1 cellular context compared by ENCODE assay signal in the genomic region with DNA sequence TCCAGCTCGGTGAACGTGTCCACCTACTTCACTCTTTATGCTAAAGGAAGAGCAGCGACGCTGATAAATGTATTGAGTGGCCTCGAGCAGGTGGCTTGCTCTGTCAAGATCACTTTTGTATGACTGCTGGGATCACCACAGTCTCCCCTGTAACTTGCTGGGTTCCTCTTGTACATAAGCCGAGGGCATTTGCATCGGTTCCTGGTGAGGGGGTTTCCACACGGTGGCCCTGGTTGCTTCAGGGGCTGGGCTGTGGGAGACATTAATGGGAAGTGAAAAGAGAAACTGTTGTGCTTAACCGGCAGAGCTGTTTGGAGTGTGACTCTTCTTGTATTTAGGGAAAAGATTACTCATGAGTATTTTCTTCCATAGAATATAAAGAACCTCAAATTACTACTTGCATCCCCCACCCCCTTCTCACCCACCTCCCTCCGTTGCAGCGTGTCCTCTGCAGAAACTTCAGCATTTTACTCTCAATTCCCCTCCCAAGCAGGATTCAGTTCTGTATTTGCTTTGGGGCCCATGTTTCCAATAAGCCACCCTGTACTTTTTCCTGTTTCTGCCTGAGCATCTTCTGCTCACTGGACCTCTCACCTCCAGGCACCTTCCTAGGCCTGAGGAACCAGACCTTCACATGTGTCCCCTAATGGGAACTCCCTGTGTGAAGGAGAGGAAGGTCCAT.
TF ChIP-seq lines count a peak whose summit lies in the region.

No MANE protein-coding gene starts in this region.

TF ChIP-seq in WTC11, 78 proteins besides CTCF, POLR2A, EP300 and RAD21:
- TF ChIP-seq, protein P1, sequence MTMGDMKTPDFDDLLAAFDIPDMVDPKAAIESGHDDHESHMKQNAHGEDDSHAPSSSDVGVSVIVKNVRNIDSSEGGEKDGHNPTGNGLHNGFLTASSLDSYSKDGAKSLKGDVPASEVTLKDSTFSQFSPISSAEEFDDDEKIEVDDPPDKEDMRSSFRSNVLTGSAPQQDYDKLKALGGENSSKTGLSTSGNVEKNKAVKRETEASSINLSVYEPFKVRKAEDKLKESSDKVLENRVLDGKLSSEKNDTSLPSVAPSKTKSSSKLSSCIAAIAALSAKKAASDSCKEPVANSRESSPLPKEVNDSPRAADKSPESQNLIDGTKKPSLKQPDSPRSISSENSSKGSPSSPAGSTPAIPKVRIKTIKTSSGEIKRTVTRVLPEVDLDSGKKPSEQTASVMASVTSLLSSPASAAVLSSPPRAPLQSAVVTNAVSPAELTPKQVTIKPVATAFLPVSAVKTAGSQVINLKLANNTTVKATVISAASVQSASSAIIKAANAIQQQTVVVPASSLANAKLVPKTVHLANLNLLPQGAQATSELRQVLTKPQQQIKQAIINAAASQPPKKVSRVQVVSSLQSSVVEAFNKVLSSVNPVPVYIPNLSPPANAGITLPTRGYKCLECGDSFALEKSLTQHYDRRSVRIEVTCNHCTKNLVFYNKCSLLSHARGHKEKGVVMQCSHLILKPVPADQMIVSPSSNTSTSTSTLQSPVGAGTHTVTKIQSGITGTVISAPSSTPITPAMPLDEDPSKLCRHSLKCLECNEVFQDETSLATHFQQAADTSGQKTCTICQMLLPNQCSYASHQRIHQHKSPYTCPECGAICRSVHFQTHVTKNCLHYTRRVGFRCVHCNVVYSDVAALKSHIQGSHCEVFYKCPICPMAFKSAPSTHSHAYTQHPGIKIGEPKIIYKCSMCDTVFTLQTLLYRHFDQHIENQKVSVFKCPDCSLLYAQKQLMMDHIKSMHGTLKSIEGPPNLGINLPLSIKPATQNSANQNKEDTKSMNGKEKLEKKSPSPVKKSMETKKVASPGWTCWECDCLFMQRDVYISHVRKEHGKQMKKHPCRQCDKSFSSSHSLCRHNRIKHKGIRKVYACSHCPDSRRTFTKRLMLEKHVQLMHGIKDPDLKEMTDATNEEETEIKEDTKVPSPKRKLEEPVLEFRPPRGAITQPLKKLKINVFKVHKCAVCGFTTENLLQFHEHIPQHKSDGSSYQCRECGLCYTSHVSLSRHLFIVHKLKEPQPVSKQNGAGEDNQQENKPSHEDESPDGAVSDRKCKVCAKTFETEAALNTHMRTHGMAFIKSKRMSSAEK (CRISPR knock-in tag; IDR thresholded peaks at IDR 0.05; ENCODE audit: borderline replicate concordance), result no peak
- TF ChIP-seq GTF2I (CRISPR knock-in tag; conservative IDR thresholded peaks at IDR 0.05) (no peak), ZNF138 (CRISPR knock-in tag; conservative IDR thresholded peaks at IDR 0.05) (no peak), CREM (CRISPR knock-in tag; IDR thresholded peaks at IDR 0.05) (no peak), SMAD3 (CRISPR knock-in tag; IDR thresholded peaks at IDR 0.05; ENCODE audit: borderline replicate concordance) (no peak)
- TF ChIP-seq, protein P2, sequence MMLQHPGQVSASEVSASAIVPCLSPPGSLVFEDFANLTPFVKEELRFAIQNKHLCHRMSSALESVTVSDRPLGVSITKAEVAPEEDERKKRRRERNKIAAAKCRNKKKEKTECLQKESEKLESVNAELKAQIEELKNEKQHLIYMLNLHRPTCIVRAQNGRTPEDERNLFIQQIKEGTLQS (CRISPR knock-in tag; conservative IDR thresholded peaks at IDR 0.05), result no peak
- TF ChIP-seq, protein P3, sequence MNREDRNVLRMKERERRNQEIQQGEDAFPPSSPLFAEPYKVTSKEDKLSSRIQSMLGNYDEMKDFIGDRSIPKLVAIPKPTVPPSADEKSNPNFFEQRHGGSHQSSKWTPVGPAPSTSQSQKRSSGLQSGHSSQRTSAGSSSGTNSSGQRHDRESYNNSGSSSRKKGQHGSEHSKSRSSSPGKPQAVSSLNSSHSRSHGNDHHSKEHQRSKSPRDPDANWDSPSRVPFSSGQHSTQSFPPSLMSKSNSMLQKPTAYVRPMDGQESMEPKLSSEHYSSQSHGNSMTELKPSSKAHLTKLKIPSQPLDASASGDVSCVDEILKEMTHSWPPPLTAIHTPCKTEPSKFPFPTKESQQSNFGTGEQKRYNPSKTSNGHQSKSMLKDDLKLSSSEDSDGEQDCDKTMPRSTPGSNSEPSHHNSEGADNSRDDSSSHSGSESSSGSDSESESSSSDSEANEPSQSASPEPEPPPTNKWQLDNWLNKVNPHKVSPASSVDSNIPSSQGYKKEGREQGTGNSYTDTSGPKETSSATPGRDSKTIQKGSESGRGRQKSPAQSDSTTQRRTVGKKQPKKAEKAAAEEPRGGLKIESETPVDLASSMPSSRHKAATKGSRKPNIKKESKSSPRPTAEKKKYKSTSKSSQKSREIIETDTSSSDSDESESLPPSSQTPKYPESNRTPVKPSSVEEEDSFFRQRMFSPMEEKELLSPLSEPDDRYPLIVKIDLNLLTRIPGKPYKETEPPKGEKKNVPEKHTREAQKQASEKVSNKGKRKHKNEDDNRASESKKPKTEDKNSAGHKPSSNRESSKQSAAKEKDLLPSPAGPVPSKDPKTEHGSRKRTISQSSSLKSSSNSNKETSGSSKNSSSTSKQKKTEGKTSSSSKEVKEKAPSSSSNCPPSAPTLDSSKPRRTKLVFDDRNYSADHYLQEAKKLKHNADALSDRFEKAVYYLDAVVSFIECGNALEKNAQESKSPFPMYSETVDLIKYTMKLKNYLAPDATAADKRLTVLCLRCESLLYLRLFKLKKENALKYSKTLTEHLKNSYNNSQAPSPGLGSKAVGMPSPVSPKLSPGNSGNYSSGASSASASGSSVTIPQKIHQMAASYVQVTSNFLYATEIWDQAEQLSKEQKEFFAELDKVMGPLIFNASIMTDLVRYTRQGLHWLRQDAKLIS (CRISPR knock-in tag; IDR thresholded peaks at IDR 0.05; ENCODE audit: borderline replicate concordance), result no peak
- TF ChIP-seq, protein P4, sequence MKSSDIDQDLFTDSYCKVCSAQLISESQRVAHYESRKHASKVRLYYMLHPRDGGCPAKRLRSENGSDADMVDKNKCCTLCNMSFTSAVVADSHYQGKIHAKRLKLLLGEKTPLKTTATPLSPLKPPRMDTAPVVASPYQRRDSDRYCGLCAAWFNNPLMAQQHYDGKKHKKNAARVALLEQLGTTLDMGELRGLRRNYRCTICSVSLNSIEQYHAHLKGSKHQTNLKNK (CRISPR knock-in tag; IDR thresholded peaks at IDR 0.05), result no peak
- TF ChIP-seq, protein P5, sequence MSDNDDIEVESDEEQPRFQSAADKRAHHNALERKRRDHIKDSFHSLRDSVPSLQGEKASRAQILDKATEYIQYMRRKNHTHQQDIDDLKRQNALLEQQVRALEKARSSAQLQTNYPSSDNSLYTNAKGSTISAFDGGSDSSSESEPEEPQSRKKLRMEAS (CRISPR knock-in tag; IDR thresholded peaks at IDR 0.05), result no peak
